In genomic region chr15:39238443-39238842, GRCh38 we compare ENCODE assay signal across 17 cellular contexts.
DNase-seq lines count a peak whose midpoint lies in the region; ATAC-seq and TF ChIP-seq lines count a peak whose summit lies in the region.
"Had no signal": no experiment of that assay in that cellular context is flagged by ENCODE, and none has a peak within 500 bp of the region (broad histone marks: within the 10 kb centered on the region; RNA-seq: fewer than 3 reads in every experiment).

No MANE protein-coding gene starts in this region.

- no peaks in the 10 kb centered on the region for H3K27me3 ChIP-seq in SK-N-SH (ENCODE audit: insufficient read depth)
- H3K27me3 ChIP-seq in smooth muscle cell (ENCODE audit: low read depth) = no peaks in the 10 kb centered on the region

- TF ChIP-seq CTCF in HFFc6 (IDR thresholded peaks at IDR 0.05) (no peak), SK-N-SH (IDR thresholded peaks at IDR 0.05) (no peak), fibroblast of villous mesenchyme (IDR thresholded peaks at IDR 0.05; ENCODE audit: insufficient read depth, low read depth, low read length) (no peak), smooth muscle cell (IDR thresholded peaks at IDR 0.05; ENCODE audit: borderline replicate concordance, insufficient read depth, poor library complexity, severe bottlenecking) (no peak)

- no peak for ATAC-seq in GM18498 (IDR thresholded peaks at IDR 0.05; ENCODE audit: unreplicated experiment)
- ATAC-seq: A549, HCT116 had no signal

- H3K4me1 ChIP-seq in SK-N-SH (ENCODE audit: control insufficient read depth in 1 of 2, insufficient read depth in 2 of 2, low read depth in 1 of 2, low read length in 1 of 2) = peaks cover 2 to 27% of the 10 kb centered on the region in 2 experiments
- peaks cover 4% of the 10 kb centered on the region for H3K4me1 ChIP-seq in smooth muscle cell (ENCODE audit: low read depth)
- H3K4me1 ChIP-seq: A549, Caco-2 had no signal

- no peaks in the 10 kb centered on the region for H3K36me3 ChIP-seq in SK-N-SH (replicated peaks in 1 of 2; ENCODE audit: control insufficient read depth in 1 of 2, insufficient read depth in 2 of 2, low read length in 1 of 2)
- H3K36me3 ChIP-seq in smooth muscle cell (ENCODE audit: low read depth) = no peaks in the 10 kb centered on the region

- DNase-seq in HFFc6 (no peak), SK-N-SH (no peak), fibroblast of villous mesenchyme (ENCODE audit: low read depth) (peak; percentile 31), smooth muscle cell (lab: John Stamatoyannopoulos, UW; ENCODE audit: unreplicated experiment) (no peak), middle frontal gyrus (ENCODE audit: extremely low spot score, low spot score) (no peak), NCI-H1436 treated with DMSO at 0.1 percent for 48 hours (lab: John Stamatoyannopoulos, UW) (no peak)
- DNase-seq: AML-193; Caco-2; CD4-positive, alpha-beta T cell; GOT3; H7 had no signal

- POLR2A ChIA-PET in SK-N-SH (lab: Yijun Ruan, JAX) = no interaction called here

- H3K4me2 ChIP-seq in SK-N-SH (no peak overlapping the region), smooth muscle cell (peak overlapping the region; percentile 18)
- H3K4me2 ChIP-seq: A549 had no signal

- peaks cover 84% of the 10 kb centered on the region for H3K4me1 Mint-ChIP-seq in HFFc6 (ENCODE audit: low read depth)
- H3K4me1 Mint-ChIP-seq: IgD-negative memory B cell had no signal

- H4K20me1 ChIP-seq in SK-N-SH (ENCODE audit: insufficient read depth) = no peaks in the 10 kb centered on the region
- H4K20me1 ChIP-seq in smooth muscle cell (ENCODE audit: low read depth) = no peaks in the 10 kb centered on the region

- H3F3A ChIP-seq in SK-N-SH (replicated peaks; ENCODE audit: insufficient read depth) (peaks cover 29% of the 10 kb centered on the region), smooth muscle cell (ENCODE audit: low read depth) (peaks cover 8% of the 10 kb centered on the region)

- H2AFZ ChIP-seq in SK-N-SH (ENCODE audit: low read depth) (no peak overlapping the region), smooth muscle cell (ENCODE audit: low read depth) (no peak overlapping the region)

- TF ChIP-seq RAD21 in SK-N-SH (IDR thresholded peaks at IDR 0.05; ENCODE audit: low read length) = no peak

- 66% methylated on average over 6 of the region's 6 CpGs for WGBS in SK-N-SH (ENCODE audit: low lambda C conversion rate)
- 33% methylated on average over 6 of the region's 6 CpGs for WGBS in smooth muscle cell (ENCODE audit: low lambda C conversion rate)

- H3K36me3 Mint-ChIP-seq in HFFc6 (ENCODE audit: low read depth) = peaks cover 22% of the 10 kb centered on the region
- H3K36me3 Mint-ChIP-seq: IgD-negative memory B cell had no signal

- peak in 1 of 2 experiments; percentile 84; a peak in 2 of 4 replicates for TF ChIP-seq EP300 in SK-N-SH (IDR thresholded peaks at IDR 0.05; ENCODE audit: borderline replicate concordance in 1 of 2, low read depth in 1 of 2, low read length in 1 of 2)

- 0 out of 2 replicates have a peak overlapping the region, but pooled peaks have one; percentile 53 for H3K27ac Mint-ChIP-seq in HFFc6
- H3K27ac Mint-ChIP-seq: CD4-positive, alpha-beta T cell; IgD-negative memory B cell had no signal

- CTCF ChIA-PET in SK-N-SH (lab: Yijun Ruan, JAX) = no interaction called here

- no peak overlapping the region for H3K4me3 ChIP-seq in SK-N-SH (ENCODE audit: low read depth in 2 of 2, low read length in 1 of 2)
- H3K4me3 ChIP-seq in fibroblast of villous mesenchyme (ENCODE audit: low read depth, low read length) = no peak overlapping the region
- H3K4me3 ChIP-seq in smooth muscle cell = no peak overlapping the region
- H3K4me3 ChIP-seq: A549 had no signal

- H3K79me2 ChIP-seq in SK-N-SH (ENCODE audit: insufficient read depth) (no peaks in the 10 kb centered on the region), smooth muscle cell (ENCODE audit: low read depth) (no peaks in the 10 kb centered on the region)

- no peak overlapping the region for H3K9ac ChIP-seq in SK-N-SH
- H3K9ac ChIP-seq in smooth muscle cell (ENCODE audit: low read depth) = no peak overlapping the region

- no peaks in the 10 kb centered on the region for H3K9me3 Mint-ChIP-seq in HFFc6
- H3K9me3 Mint-ChIP-seq: CD4-positive, alpha-beta T cell had no signal

- no peaks in the 10 kb centered on the region for H3K9me2 ChIP-seq in SK-N-SH

- H3K27me3 Mint-ChIP-seq in HFFc6 (ENCODE audit: insufficient read depth) = no peaks in the 10 kb centered on the region
- H3K27me3 Mint-ChIP-seq: IgD-negative memory B cell had no signal

- peak overlapping the region in 1 of 2 experiments; percentile 45; a peak in 3 of 4 replicates for H3K27ac ChIP-seq in SK-N-SH (ENCODE audit: low read depth in 2 of 2, low read length in 1 of 2)
- no peak overlapping the region for H3K27ac ChIP-seq in smooth muscle cell (ENCODE audit: low read depth)
- H3K27ac ChIP-seq: 22Rv1, A549, C4-2B had no signal

- no peak overlapping the region for H3K4me3 Mint-ChIP-seq in HFFc6
- H3K4me3 Mint-ChIP-seq: CD4-positive, alpha-beta T cell; IgD-negative memory B cell had no signal

- H3K9me3 ChIP-seq in SK-N-SH (no peaks in the 10 kb centered on the region), smooth muscle cell (replicated peaks; ENCODE audit: low read depth) (no peaks in the 10 kb centered on the region)
- H3K9me3 ChIP-seq: A549 had no signal

TF ChIP-seq in SK-N-SH, 30 proteins besides CTCF, POLR2A, EP300 and RAD21 (continues in another document):
- peak; percentile 60 for TF ChIP-seq JUND (IDR thresholded peaks at IDR 0.05)
- TF ChIP-seq NRF1 (IDR thresholded peaks at IDR 0.05; ENCODE audit: low read depth, low read length) = no peak
- no peak for TF ChIP-seq IRF3 (IDR thresholded peaks at IDR 0.05; ENCODE audit: low read depth, low read length)
- TF ChIP-seq FOXM1 (IDR thresholded peaks at IDR 0.05; ENCODE audit: low read depth) = peak; percentile 73
- no peak for TF ChIP-seq GATA2 (CRISPR knock-in tag; IDR thresholded peaks at IDR 0.05)
- no peak for TF ChIP-seq USF1 (IDR thresholded peaks at IDR 0.05; ENCODE audit: borderline replicate concordance, low read depth)
- no peak for TF ChIP-seq FOSL2 (IDR thresholded peaks at IDR 0.05; ENCODE audit: borderline replicate concordance, low read depth)
- TF ChIP-seq CHD2 (IDR thresholded peaks at IDR 0.05; ENCODE audit: low read length, partially characterized antibody) = no peak
- TF ChIP-seq TCF12 (IDR thresholded peaks at IDR 0.05) = peak; percentile 85
- peak; percentile 11; the same call in 1 of the 2 replicates for TF ChIP-seq MEF2A (IDR thresholded peaks at IDR 0.05; ENCODE audit: borderline replicate concordance, low read depth)
- TF ChIP-seq PBX3 (IDR thresholded peaks at IDR 0.05) = peak; percentile 73
- TF ChIP-seq FOXJ3 (CRISPR knock-in tag; IDR thresholded peaks at IDR 0.05) = no peak
- TF ChIP-seq ELF1 (IDR thresholded peaks at IDR 0.05) = no peak
- TF ChIP-seq SIN3A (IDR thresholded peaks at IDR 0.05; ENCODE audit: borderline replicate concordance, low read depth, low read length) = no peak
- no peak for TF ChIP-seq ZBTB33 (IDR thresholded peaks at IDR 0.05; ENCODE audit: borderline replicate concordance, low read depth)
- TF ChIP-seq TEAD4 (IDR thresholded peaks at IDR 0.05; ENCODE audit: borderline replicate concordance, insufficient read depth) = peak; percentile 76; the same call in 1 of the 2 replicates
- TF ChIP-seq RFX5 (IDR thresholded peaks at IDR 0.05; ENCODE audit: low read length) = no peak
- TF ChIP-seq NFIC (IDR thresholded peaks at IDR 0.05; ENCODE audit: borderline replicate concordance) = peak; percentile 32; the same call in 1 of the 2 replicates
- no peak for TF ChIP-seq SMC3 (IDR thresholded peaks at IDR 0.05; ENCODE audit: low read depth, low read length)
- TF ChIP-seq RXRA (IDR thresholded peaks at IDR 0.05; ENCODE audit: borderline replicate concordance, low read depth) = no peak
